In genomic region chr11:102599642-102600261, GRCh38 we compare ENCODE assay signal across 8 cellular contexts. TPM values are rescaled to one million over a fixed set of nuclear protein-coding genes. Genes with fewer than 3 reads are reported as not detected.
DNase-seq lines count a peak whose midpoint lies in the region; ATAC-seq and TF ChIP-seq lines count a peak whose summit lies in the region.

No MANE protein-coding gene starts in this region.

- no peak for TF ChIP-seq CTCF in osteocyte (IDR thresholded peaks at IDR 0.05)

- H3K36me3 Mint-ChIP-seq in osteocyte (ENCODE audit: unreplicated experiment): no peaks in the 10 kb centered on the region

- DNase-seq in GM04504 (ENCODE audit: low read depth) (peak; percentile 77), HS-5 (ENCODE audit: low read depth) (peak; percentile 93), astrocyte of the hippocampus (ENCODE audit: low read depth, low spot score) (peak; percentile 92), osteocyte (ENCODE audit: extremely low spot score, unreplicated experiment) (no peak), NCI-H2029 treated with DMSO at 0.1 percent for 48 hours (lab: John Stamatoyannopoulos, UW) (no peak)
- no peak for DNase-seq in stimulated activated naive CD4-positive, alpha-beta T cell treated with Interleukin-2 at 50 U/mL for 16 hours (lab: John Stamatoyannopoulos, UW)
- DNase-seq in NK-92 treated with Interleukin-12 subunit alpha and Interleukin-12 subunit beta, amount 100 ng/mL, for 24 hours (lab: John Stamatoyannopoulos, UW): no peak

- H3K4me1 Mint-ChIP-seq in osteocyte (ENCODE audit: unreplicated experiment): peaks cover 30% of the 10 kb centered on the region

- H3K27me3 Mint-ChIP-seq in osteocyte (ENCODE audit: unreplicated experiment): no peaks in the 10 kb centered on the region

- no peak overlapping the region for H3K4me3 Mint-ChIP-seq in osteocyte (ENCODE audit: unreplicated experiment)

- no peaks in the 10 kb centered on the region for H3K9me3 Mint-ChIP-seq in osteocyte (ENCODE audit: unreplicated experiment)

- ATAC-seq in GM21526 (IDR thresholded peaks at IDR 0.05; ENCODE audit: low FRiP score, unreplicated experiment): peak; percentile 63

- peak overlapping the region; percentile 64 for H3K27ac Mint-ChIP-seq in osteocyte (ENCODE audit: unreplicated experiment)

RNA-seq across cellular contexts. Expression of gene MMP20, which starts 25.4 kb away (rescaled TPM):
- total RNA-seq in osteocyte: not detected in 2 replicates

Comparison
In these comparisons a context has a peak if more than half of its experiments do, and no peak if none do; other contexts are left out.
1. DNase-seq: peak in GM04504 (single experiment), HS-5 (single experiment) and astrocyte of the hippocampus (single experiment); none in osteocyte (single experiment), stimulated activated naive CD4-positive, alpha-beta T cell treated with Interleukin-2 at 50 U/mL for 16 hours (single experiment), NK-92 treated with Interleukin-12 subunit alpha and Interleukin-12 subunit beta, amount 100 ng/mL, for 24 hours (single experiment) and NCI-H2029 treated with DMSO at 0.1 percent for 48 hours (single experiment).